13 cellular contexts compared by ENCODE assay signal in the genomic region with DNA sequence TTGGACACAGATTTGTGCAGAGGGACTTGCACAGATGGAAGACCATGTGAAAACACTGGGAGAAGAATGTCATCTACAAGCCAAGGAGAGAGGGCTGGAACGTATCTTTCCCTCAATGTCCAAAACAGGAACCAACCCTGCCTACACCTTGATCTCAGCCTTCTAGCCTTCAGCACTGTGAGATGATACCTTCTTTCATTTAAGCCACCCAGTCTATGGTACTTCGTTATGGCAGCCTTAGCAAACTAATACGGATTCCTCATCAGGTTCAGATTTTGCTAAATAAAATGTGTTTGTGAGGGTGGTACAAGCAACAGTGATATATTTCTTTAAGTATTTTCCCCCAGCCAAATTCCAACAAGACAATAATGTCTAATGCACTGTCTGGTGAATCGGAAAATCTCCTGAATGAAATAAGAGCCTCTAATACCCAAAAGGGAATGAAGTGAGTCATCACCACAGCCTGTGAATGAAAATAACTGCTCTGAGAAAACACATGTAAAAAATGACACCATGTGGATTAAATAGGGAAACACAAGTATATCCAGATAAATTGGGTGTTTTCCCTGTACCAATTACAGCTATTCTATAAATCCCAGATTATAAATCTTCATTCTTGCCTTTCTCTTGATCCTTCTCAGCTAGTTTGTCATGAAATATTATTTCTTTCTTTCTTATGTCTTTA.
DNase-seq lines count a peak whose midpoint lies in the region; ATAC-seq, FAIRE-seq and TF ChIP-seq lines count a peak whose summit lies in the region.
"Had no signal": no experiment of that assay in that cellular context is flagged by ENCODE, and none has a peak within 500 bp of the region (broad histone marks: within the 10 kb centered on the region; RNA-seq: fewer than 3 reads in every experiment).

No MANE protein-coding gene starts in this region.

- no peaks in the 10 kb centered on the region for H3K27me3 ChIP-seq in skeletal muscle satellite cell (ENCODE audit: control insufficient read depth, insufficient read depth, low read length)
- no peaks in the 10 kb centered on the region for H3K27me3 ChIP-seq in PC-9 (ENCODE audit: insufficient read depth, low read depth)
- H3K27me3 ChIP-seq: dorsolateral prefrontal cortex, thyroid gland had no signal

- TF ChIP-seq CTCF in fibroblast of villous mesenchyme (IDR thresholded peaks at IDR 0.05; ENCODE audit: insufficient read depth, low read depth, low read length) (no peak), PC-9 (conservative IDR thresholded peaks at IDR 0.05) (no peak; the same call in 1 of the 2 replicates)

- no peak overlapping the region for H2AFZ ChIP-seq in PC-9

- H3K9me3 ChIP-seq in skeletal muscle satellite cell (replicated peaks; ENCODE audit: low read length) (no peaks in the 10 kb centered on the region), PC-9 (ENCODE audit: insufficient read depth, low read depth) (no peaks in the 10 kb centered on the region; the same call in 1 of the 2 replicates)
- H3K9me3 ChIP-seq: thyroid gland had no signal

- FAIRE-seq in H54 (lab: Jason Lieb, UNC): peak; percentile 98

- H3K79me2 ChIP-seq in PC-9 (ENCODE audit: low read depth): no peaks in the 10 kb centered on the region

- no peak overlapping the region for H3K27ac ChIP-seq in PC-9
- H3K27ac ChIP-seq: dorsolateral prefrontal cortex, thyroid gland had no signal

- no peak overlapping the region for H3K4me3 ChIP-seq in fibroblast of villous mesenchyme (ENCODE audit: low read depth, low read length)
- H3K4me3 ChIP-seq in skeletal muscle satellite cell (ENCODE audit: low read length): no peak overlapping the region
- no peak overlapping the region for H3K4me3 ChIP-seq in PC-9
- H3K4me3 ChIP-seq: dorsolateral prefrontal cortex, thyroid gland had no signal

- peak overlapping the region; percentile 49 for H3K4me2 ChIP-seq in skeletal muscle satellite cell (ENCODE audit: low read length)
- no peak overlapping the region for H3K4me2 ChIP-seq in PC-9

- CTCF ChIA-PET in PC-9 (lab: Charles Lee): interaction anchor here (0.6 to 0.9 kb wide), 2 partner anchors 14 to 72 kb away, joined by 5 to 9 read pairs; no protein-coding TSS in a partner anchor

- BruUV-seq in PC-9 (replicated peaks; lab: Mats Ljungman, UMichigan): no TSS peak

- H3K9ac ChIP-seq in skeletal muscle satellite cell (ENCODE audit: low read depth, low read length): peak overlapping the region; percentile 54

- DNase-seq in H54 (ENCODE audit: insufficient read length, low spot score) (peak; percentile 20), fibroblast of villous mesenchyme (ENCODE audit: low read depth) (peak; percentile 68), PC-9 (no peak)
- DNase-seq: activated T-cell treated with anti-CD3 and anti-CD28 coated beads, Interleukin-2, amount 50 U/mL, for 24 hours; dorsolateral prefrontal cortex; mesendoderm; NCI-H2029; thyroid gland had no signal

- intact Hi-C loops in PC-9 (cut with micrococcal nuclease; ENCODE audit: unreplicated experiment): loop anchor here (5.0 kb wide), 1 partner anchor 551 kb away; no protein-coding TSS in a partner anchor

- H3K4me1 ChIP-seq in skeletal muscle satellite cell (ENCODE audit: control insufficient read depth, insufficient read depth, low read length) (peaks cover 41% of the 10 kb centered on the region), PC-9 (replicated peaks; ENCODE audit: insufficient read depth) (no peaks in the 10 kb centered on the region)
- H3K4me1 ChIP-seq: thyroid gland had no signal

- POLR2A ChIA-PET in PC-9 (lab: Charles Lee; ENCODE audit: unreplicated experiment): interaction anchor here (0.6 kb wide), 1 partner anchor 12 kb away, joined by 4 read pairs; no protein-coding TSS in a partner anchor

- ATAC-seq in SK-N-SH treated with all-trans-retinoic acid at 6 μM for 48 hours (peak; percentile 96), GM21737 (IDR thresholded peaks at IDR 0.05; ENCODE audit: unreplicated experiment) (no peak), HG03521 (IDR thresholded peaks at IDR 0.05; ENCODE audit: unreplicated experiment) (no peak), GM18498 (IDR thresholded peaks at IDR 0.05; ENCODE audit: unreplicated experiment) (no peak)

- no peaks in the 10 kb centered on the region for H4K20me1 ChIP-seq in PC-9 (ENCODE audit: insufficient read depth)

- TF ChIP-seq POLR2A in H54 (IDR thresholded peaks at IDR 0.05; ENCODE audit: low read depth, low read length): no peak

- H3F3A ChIP-seq in PC-9 (ENCODE audit: insufficient read depth, low read depth): no peaks in the 10 kb centered on the region

- no peaks in the 10 kb centered on the region for H3K36me3 ChIP-seq in skeletal muscle satellite cell (ENCODE audit: insufficient read depth, low read length)
- no peaks in the 10 kb centered on the region for H3K36me3 ChIP-seq in PC-9 (ENCODE audit: low read depth)
- H3K36me3 ChIP-seq: thyroid gland had no signal

- H3K9me2 ChIP-seq in PC-9 (ENCODE audit: insufficient read depth): 0 out of 2 replicates have a peak, but pooled peaks cover 5% of the 10 kb centered on the region

TF ChIP-seq in SK-N-SH treated with all-trans-retinoic acid at 6 μM for 48 hours, 23 proteins besides CTCF, POLR2A, EP300 and RAD21 (continues in another document):
- TF ChIP-seq ARNTL (CRISPR knock-in tag; IDR thresholded peaks at IDR 0.05; ENCODE audit: borderline replicate concordance, low read depth) (no peak), ZNF565 (CRISPR knock-in tag; conservative IDR thresholded peaks at IDR 0.05; ENCODE audit: low read depth) (no peak), CSDC2 (CRISPR knock-in tag; IDR thresholded peaks at IDR 0.05) (no peak), ZNF70 (CRISPR knock-in tag; IDR thresholded peaks at IDR 0.05) (no peak), TCF4 (CRISPR knock-in tag; IDR thresholded peaks at IDR 0.05; ENCODE audit: borderline replicate concordance) (no peak), BACH2 (CRISPR knock-in tag; IDR thresholded peaks at IDR 0.05; ENCODE audit: borderline replicate concordance) (no peak), PPARA (CRISPR knock-in tag; IDR thresholded peaks at IDR 0.05; ENCODE audit: borderline replicate concordance) (no peak), ZFP3 (CRISPR knock-in tag; IDR thresholded peaks at IDR 0.05) (no peak), GLIS3 (CRISPR knock-in tag; IDR thresholded peaks at IDR 0.05) (no peak), TOX (CRISPR knock-in tag; IDR thresholded peaks at IDR 0.05; ENCODE audit: borderline replicate concordance) (no peak)
- TF ChIP-seq, protein P1, sequence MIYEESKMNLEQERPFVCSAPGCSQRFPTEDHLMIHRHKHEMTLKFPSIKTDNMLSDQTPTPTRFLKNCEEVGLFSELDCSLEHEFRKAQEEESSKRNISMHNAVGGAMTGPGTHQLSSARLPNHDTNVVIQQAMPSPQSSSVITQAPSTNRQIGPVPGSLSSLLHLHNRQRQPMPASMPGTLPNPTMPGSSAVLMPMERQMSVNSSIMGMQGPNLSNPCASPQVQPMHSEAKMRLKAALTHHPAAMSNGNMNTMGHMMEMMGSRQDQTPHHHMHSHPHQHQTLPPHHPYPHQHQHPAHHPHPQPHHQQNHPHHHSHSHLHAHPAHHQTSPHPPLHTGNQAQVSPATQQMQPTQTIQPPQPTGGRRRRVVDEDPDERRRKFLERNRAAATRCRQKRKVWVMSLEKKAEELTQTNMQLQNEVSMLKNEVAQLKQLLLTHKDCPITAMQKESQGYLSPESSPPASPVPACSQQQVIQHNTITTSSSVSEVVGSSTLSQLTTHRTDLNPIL (CRISPR knock-in tag; IDR thresholded peaks at IDR 0.05; ENCODE audit: low read depth): no peak
- TF ChIP-seq, protein P2, sequence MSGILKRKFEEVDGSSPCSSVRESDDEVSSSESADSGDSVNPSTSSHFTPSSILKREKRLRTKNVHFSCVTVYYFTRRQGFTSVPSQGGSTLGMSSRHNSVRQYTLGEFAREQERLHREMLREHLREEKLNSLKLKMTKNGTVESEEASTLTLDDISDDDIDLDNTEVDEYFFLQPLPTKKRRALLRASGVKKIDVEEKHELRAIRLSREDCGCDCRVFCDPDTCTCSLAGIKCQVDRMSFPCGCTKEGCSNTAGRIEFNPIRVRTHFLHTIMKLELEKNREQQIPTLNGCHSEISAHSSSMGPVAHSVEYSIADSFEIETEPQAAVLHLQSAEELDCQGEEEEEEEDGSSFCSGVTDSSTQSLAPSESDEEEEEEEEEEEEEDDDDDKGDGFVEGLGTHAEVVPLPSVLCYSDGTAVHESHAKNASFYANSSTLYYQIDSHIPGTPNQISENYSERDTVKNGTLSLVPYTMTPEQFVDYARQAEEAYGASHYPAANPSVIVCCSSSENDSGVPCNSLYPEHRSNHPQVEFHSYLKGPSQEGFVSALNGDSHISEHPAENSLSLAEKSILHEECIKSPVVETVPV (CRISPR knock-in tag; IDR thresholded peaks at IDR 0.05): no peak
- TF ChIP-seq, protein P3, sequence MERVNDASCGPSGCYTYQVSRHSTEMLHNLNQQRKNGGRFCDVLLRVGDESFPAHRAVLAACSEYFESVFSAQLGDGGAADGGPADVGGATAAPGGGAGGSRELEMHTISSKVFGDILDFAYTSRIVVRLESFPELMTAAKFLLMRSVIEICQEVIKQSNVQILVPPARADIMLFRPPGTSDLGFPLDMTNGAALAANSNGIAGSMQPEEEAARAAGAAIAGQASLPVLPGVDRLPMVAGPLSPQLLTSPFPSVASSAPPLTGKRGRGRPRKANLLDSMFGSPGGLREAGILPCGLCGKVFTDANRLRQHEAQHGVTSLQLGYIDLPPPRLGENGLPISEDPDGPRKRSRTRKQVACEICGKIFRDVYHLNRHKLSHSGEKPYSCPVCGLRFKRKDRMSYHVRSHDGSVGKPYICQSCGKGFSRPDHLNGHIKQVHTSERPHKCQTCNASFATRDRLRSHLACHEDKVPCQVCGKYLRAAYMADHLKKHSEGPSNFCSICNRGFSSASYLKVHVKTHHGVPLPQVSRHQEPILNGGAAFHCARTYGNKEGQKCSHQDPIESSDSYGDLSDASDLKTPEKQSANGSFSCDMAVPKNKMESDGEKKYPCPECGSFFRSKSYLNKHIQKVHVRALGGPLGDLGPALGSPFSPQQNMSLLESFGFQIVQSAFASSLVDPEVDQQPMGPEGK (CRISPR knock-in tag; IDR thresholded peaks at IDR 0.05; ENCODE audit: borderline replicate concordance): no peak
- TF ChIP-seq, protein P4, sequence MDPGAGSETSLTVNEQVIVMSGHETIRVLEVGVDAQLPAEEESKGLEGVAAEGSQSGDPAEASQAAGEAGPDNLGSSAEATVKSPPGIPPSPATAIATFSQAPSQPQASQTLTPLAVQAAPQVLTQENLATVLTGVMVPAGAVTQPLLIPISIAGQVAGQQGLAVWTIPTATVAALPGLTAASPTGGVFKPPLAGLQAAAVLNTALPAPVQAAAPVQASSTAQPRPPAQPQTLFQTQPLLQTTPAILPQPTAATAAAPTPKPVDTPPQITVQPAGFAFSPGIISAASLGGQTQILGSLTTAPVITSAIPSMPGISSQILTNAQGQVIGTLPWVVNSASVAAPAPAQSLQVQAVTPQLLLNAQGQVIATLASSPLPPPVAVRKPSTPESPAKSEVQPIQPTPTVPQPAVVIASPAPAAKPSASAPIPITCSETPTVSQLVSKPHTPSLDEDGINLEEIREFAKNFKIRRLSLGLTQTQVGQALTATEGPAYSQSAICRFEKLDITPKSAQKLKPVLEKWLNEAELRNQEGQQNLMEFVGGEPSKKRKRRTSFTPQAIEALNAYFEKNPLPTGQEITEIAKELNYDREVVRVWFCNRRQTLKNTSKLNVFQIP (CRISPR knock-in tag; IDR thresholded peaks at IDR 0.05; ENCODE audit: borderline replicate concordance, low read depth): no peak

Comparison
In these comparisons a context has a peak if more than half of its experiments do, and no peak if none do; other contexts are left out.
1. DNase-seq: peak in H54 (single experiment) and fibroblast of villous mesenchyme (single experiment); none in PC-9 (0 of 2).